ENCODE assay signal across 1 cellular context in the genomic region with DNA sequence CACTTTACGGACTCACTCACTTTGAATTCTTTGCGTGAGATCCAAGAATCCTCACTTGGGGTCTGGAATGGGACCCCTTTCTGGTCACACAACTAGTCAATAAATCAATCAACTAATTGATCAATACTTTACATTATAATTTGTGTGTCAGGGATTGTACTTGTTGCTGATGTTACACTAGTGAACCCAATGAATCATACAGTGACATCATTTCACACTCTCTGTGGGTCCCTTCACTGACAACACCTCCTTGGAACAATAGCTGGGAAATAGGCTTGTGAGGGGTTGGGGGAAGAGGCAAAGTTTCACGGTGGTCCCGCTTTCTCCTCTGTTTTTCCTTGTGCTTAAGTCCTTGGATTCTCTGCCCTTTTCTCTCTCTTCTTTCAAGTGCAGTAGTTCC.
TF ChIP-seq lines count a peak whose summit lies in the region.

No MANE protein-coding gene starts in this region.

TF ChIP-seq in IMR-90, 13 proteins besides CTCF, POLR2A, EP300 and RAD21 (continued from another document):
- TF ChIP-seq, protein P1, sequence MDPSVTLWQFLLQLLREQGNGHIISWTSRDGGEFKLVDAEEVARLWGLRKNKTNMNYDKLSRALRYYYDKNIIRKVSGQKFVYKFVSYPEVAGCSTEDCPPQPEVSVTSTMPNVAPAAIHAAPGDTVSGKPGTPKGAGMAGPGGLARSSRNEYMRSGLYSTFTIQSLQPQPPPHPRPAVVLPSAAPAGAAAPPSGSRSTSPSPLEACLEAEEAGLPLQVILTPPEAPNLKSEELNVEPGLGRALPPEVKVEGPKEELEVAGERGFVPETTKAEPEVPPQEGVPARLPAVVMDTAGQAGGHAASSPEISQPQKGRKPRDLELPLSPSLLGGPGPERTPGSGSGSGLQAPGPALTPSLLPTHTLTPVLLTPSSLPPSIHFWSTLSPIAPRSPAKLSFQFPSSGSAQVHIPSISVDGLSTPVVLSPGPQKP (IDR thresholded peaks at IDR 0.05; ENCODE audit: borderline replicate concordance, low read depth, low read length), result no peak
- no peak for TF ChIP-seq CHD1 (IDR thresholded peaks at IDR 0.05; ENCODE audit: low read depth, low read length)
- no peak for TF ChIP-seq BHLHE40 (IDR thresholded peaks at IDR 0.05; ENCODE audit: low read depth, low read length)
- TF ChIP-seq RFX5 (IDR thresholded peaks at IDR 0.05; ENCODE audit: low read depth, low read length), result no peak
- TF ChIP-seq MAFK (IDR thresholded peaks at IDR 0.05; ENCODE audit: low read depth, low read length), result no peak
- TF ChIP-seq, protein P2, sequence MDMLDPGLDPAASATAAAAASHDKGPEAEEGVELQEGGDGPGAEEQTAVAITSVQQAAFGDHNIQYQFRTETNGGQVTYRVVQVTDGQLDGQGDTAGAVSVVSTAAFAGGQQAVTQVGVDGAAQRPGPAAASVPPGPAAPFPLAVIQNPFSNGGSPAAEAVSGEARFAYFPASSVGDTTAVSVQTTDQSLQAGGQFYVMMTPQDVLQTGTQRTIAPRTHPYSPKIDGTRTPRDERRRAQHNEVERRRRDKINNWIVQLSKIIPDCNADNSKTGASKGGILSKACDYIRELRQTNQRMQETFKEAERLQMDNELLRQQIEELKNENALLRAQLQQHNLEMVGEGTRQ (IDR thresholded peaks at IDR 0.05; ENCODE audit: low read depth, low read length), result no peak
- no peak for TF ChIP-seq SMC3 (IDR thresholded peaks at IDR 0.05; ENCODE audit: low read depth, low read length)
- TF ChIP-seq FOS (IDR thresholded peaks at IDR 0.05; ENCODE audit: low read depth, low read length), result no peak
- TF ChIP-seq MXI1 (IDR thresholded peaks at IDR 0.05; ENCODE audit: borderline replicate concordance, low read depth, low read length), result no peak
TF ChIP-seq in IMR-90: peak in this region for 0.
